Comparison of ENCODE assay signal across 8 cellular contexts in genomic region chr7:151026771-151027727, GRCh38. TPM values are rescaled to one million over a fixed set of nuclear protein-coding genes. Genes with fewer than 3 reads are reported as not detected.
DNase-seq lines count a peak whose midpoint lies in the region; ATAC-seq and TF ChIP-seq lines count a peak whose summit lies in the region.
"Not testable (repeated sequence)": the region's sequence is repeated elsewhere in the genome, so short reads cannot be mapped to it uniquely, and the experiment has no call there.

No MANE protein-coding gene starts in this region.

- not testable (repeated sequence) for H3K27ac ChIP-seq in A673 (ENCODE audit: low read depth, low read length, poor library complexity, severe bottlenecking)
- H3K27ac ChIP-seq in breast epithelium: peak overlapping the region; percentile 82 to 90
- peak overlapping the region; percentile 86 for H3K27ac ChIP-seq in smooth muscle cell (ENCODE audit: low read depth)

- intact Hi-C loops in A673 (cut with micrococcal nuclease; ENCODE audit: unreplicated experiment); breast epithelium (cut with DNase I; ENCODE audit: low total_unique reads); Right ventricle myocardium inferior (cut with DNase I): not testable (repeated sequence)

- not testable (repeated sequence) for H3K9me3 ChIP-seq in A673 (ENCODE audit: low read depth, low read length, poor library complexity, severe bottlenecking); breast epithelium; smooth muscle cell (replicated peaks; ENCODE audit: low read depth)

- DNase-seq in A673 (ENCODE audit: low spot score); activated CD4-positive, alpha-beta memory T cell treated with anti-CD3 and anti-CD28 coated beads, Interleukin-2, amount 10 ng/mL, durations not matched to agents 7 days and 5 days; breast epithelium (ENCODE audit: low spot score in 2 of 2); naive B cell; smooth muscle cell (lab: John Stamatoyannopoulos, UW; ENCODE audit: unreplicated experiment): not testable (repeated sequence)
- peak; percentile 32 for DNase-seq in HT-29 (ENCODE audit: low spot score)
- peak; percentile 83 for DNase-seq in OCI-M2 (lab: John Stamatoyannopoulos, UW; ENCODE audit: unreplicated experiment)
- DNase-seq in Right ventricle myocardium inferior (ENCODE audit: missing footprints): peak; percentile 20

- H3K9me3 Mint-ChIP-seq in activated CD4-positive, alpha-beta memory T cell treated with anti-CD3 and anti-CD28 coated beads, Interleukin-2, amount 10 ng/mL, durations not matched to agents 7 days and 5 days; naive B cell: not testable (repeated sequence)

- peak overlapping the region; percentile 95 for H3K4me3 Mint-ChIP-seq in activated CD4-positive, alpha-beta memory T cell treated with anti-CD3 and anti-CD28 coated beads, Interleukin-2, amount 10 ng/mL, durations not matched to agents 7 days and 5 days
- peak overlapping the region; percentile 80 to 99 (median 96) for H3K4me3 Mint-ChIP-seq in naive B cell

- not testable (repeated sequence) for TF ChIP-seq POLR2A in breast epithelium (IDR thresholded peaks at IDR 0.05)

- ATAC-seq in Right ventricle myocardium inferior; naive B cell (ENCODE audit: low read depth in 2 of 2): not testable (repeated sequence)

- H2AFZ ChIP-seq in smooth muscle cell (ENCODE audit: low read depth): peak overlapping the region; percentile 30

- H3K27me3 Mint-ChIP-seq in activated CD4-positive, alpha-beta memory T cell treated with anti-CD3 and anti-CD28 coated beads, Interleukin-2, amount 10 ng/mL, durations not matched to agents 7 days and 5 days: not testable (repeated sequence)
- H3K27me3 Mint-ChIP-seq in naive B cell: peaks cover 13 to 41% (median 19%) of the 10 kb centered on the region in 3 donors

- peak overlapping the region; percentile 62 for H3K4me3 ChIP-seq in A673 (ENCODE audit: low read depth, low read length, poor library complexity, severe bottlenecking)
- H3K4me3 ChIP-seq in breast epithelium: peak overlapping the region in 2 of 3 donors; percentile 64 to 91
- H3K4me3 ChIP-seq in smooth muscle cell: peak overlapping the region; percentile 61

- WGBS in smooth muscle cell (ENCODE audit: low lambda C conversion rate): 15% methylated on average over 19 of the region's 19 CpGs

- not testable (repeated sequence) for TF ChIP-seq CTCF in A673 (conservative IDR thresholded peaks at IDR 0.05; ENCODE audit: low read depth, low read length); breast epithelium (IDR thresholded peaks at IDR 0.05); smooth muscle cell (IDR thresholded peaks at IDR 0.05; ENCODE audit: borderline replicate concordance, insufficient read depth, poor library complexity, severe bottlenecking)

- POLR2A ChIA-PET in A673 (lab: Charles Lee; ENCODE audit: low non-redundant PET): not testable (repeated sequence)
- POLR2A ChIA-PET in activated CD4-positive, alpha-beta memory T cell treated with anti-CD3 and anti-CD28 coated beads, Interleukin-2, amount 10 ng/mL, durations not matched to agents 7 days and 5 days (lab: Charles Lee): interaction anchor here (1.5 to 2.0 kb wide), 10 partner anchors 10 to 57 kb away, joined by 4 to 50 read pairs (median 8); partner anchors contain the start of genes SLC4A2 and TMUB1

- H3K36me3 ChIP-seq in A673 (ENCODE audit: insufficient read depth, low read length, poor library complexity, severe bottlenecking); breast epithelium; smooth muscle cell (ENCODE audit: low read depth): not testable (repeated sequence)

- peaks cover 17% of the 10 kb centered on the region for H3K79me2 ChIP-seq in smooth muscle cell (ENCODE audit: low read depth)

- H3K9ac ChIP-seq in smooth muscle cell (ENCODE audit: low read depth): peak overlapping the region; percentile 69

- peaks cover 31% of the 10 kb centered on the region for H3K4me1 Mint-ChIP-seq in activated CD4-positive, alpha-beta memory T cell treated with anti-CD3 and anti-CD28 coated beads, Interleukin-2, amount 10 ng/mL, durations not matched to agents 7 days and 5 days
- peaks cover 10 to 33% (median 24%) of the 10 kb centered on the region in 3 donors for H3K4me1 Mint-ChIP-seq in naive B cell

- H3K4me2 ChIP-seq in smooth muscle cell: peak overlapping the region; percentile 82

- H3K27ac Mint-ChIP-seq in activated CD4-positive, alpha-beta memory T cell treated with anti-CD3 and anti-CD28 coated beads, Interleukin-2, amount 10 ng/mL, durations not matched to agents 7 days and 5 days: peak overlapping the region; percentile 85
- peak overlapping the region; percentile 99 to 100 (median 100) for H3K27ac Mint-ChIP-seq in naive B cell

- CTCF ChIA-PET in A673 (lab: Charles Lee): interaction anchor here (0.6 to 1.5 kb wide), 3 partner anchors 8 to 41 kb away, joined by 3 to 6 read pairs (median 5); no protein-coding TSS in a partner anchor
- CTCF ChIA-PET in activated CD4-positive, alpha-beta memory T cell treated with anti-CD3 and anti-CD28 coated beads, Interleukin-2, amount 10 ng/mL, durations not matched to agents 7 days and 5 days (lab: Charles Lee): interaction anchor here (1.0 to 2.1 kb wide), 13 partner anchors 8 to 129 kb away, joined by 3 to 38 read pairs (median 7); no protein-coding TSS in a partner anchor

- BruUV-seq in A673 (replicated peaks; lab: Mats Ljungman, UMichigan): not testable (repeated sequence)

- not testable (repeated sequence) for H4K20me1 ChIP-seq in smooth muscle cell (ENCODE audit: low read depth)

- not testable (repeated sequence) for H3F3A ChIP-seq in smooth muscle cell (ENCODE audit: low read depth)

- not testable (repeated sequence) for H3K27me3 ChIP-seq in A673 (replicated peaks; ENCODE audit: insufficient read depth, low read depth, low read length, poor library complexity); breast epithelium; smooth muscle cell (ENCODE audit: low read depth)

- H3K36me3 Mint-ChIP-seq in activated CD4-positive, alpha-beta memory T cell treated with anti-CD3 and anti-CD28 coated beads, Interleukin-2, amount 10 ng/mL, durations not matched to agents 7 days and 5 days (ENCODE audit: low read depth); naive B cell: not testable (repeated sequence)

- not testable (repeated sequence) for H3K4me1 ChIP-seq in A673 (ENCODE audit: insufficient read depth, low read length, poor library complexity, severe bottlenecking); breast epithelium
- peaks cover 19% of the 10 kb centered on the region for H3K4me1 ChIP-seq in smooth muscle cell (ENCODE audit: low read depth)

RNA-seq across cellular contexts. Expression of gene ABCB8, which starts 1.2 kb away (rescaled TPM):
- total RNA-seq in A673 (2021) (50.9 and 57.6 TPM in 2 replicates), breast epithelium (10 to 100 TPM; 14.7 to 19.3 (median 17.6) TPM), Right ventricle myocardium inferior (24.5 TPM), smooth muscle cell (17.3 and 23.4 TPM in 2 replicates)
- 81.6 and 97.8 TPM in 2 replicates for total RNA-seq in HT-29 (2014; rRNA removed; shearing (Covaris generic))
- 10 to 100 TPM; 51.2 to 53.3 TPM for total RNA-seq in activated CD4-positive, alpha-beta memory T cell treated with anti-CD3 and anti-CD28 coated beads, Interleukin-2, amount 10 ng/mL, durations not matched to agents 7 days and 5 days
- polyA plus RNA-seq in naive B cell (ENCODE audit: low read depth in 6 of 6) (10 to 100 TPM; 18.4 to 32.4 (median 23.4) TPM), smooth muscle cell (24.2 and 27.0 TPM in 2 replicates)

RNA-seq across cellular contexts. Expression of gene ATG9B, which starts 2.8 kb away (rescaled TPM):
- total RNA-seq in A673 (2021) (0.96 and 1.9 TPM in 2 replicates), breast epithelium (1 to 10 TPM in 1 of 3 donors, under 1 TPM in 1, not detected in 1; 0.44 to 2.0 TPM), Right ventricle myocardium inferior (not detected), smooth muscle cell (1.7 and 2.6 TPM in 2 replicates)
- total RNA-seq in HT-29 (2014; rRNA removed; shearing (Covaris generic)): 0.47 and 1.0 TPM in 2 replicates
- total RNA-seq in activated CD4-positive, alpha-beta memory T cell treated with anti-CD3 and anti-CD28 coated beads, Interleukin-2, amount 10 ng/mL, durations not matched to agents 7 days and 5 days: 1 to 10 TPM; 7.9 to 8.6 TPM
- polyA plus RNA-seq in naive B cell (ENCODE audit: low read depth in 6 of 6) (10 to 100 TPM in 2 of 6 donors, 1 to 10 TPM in 4; 7.6 to 14.3 (median 9.6) TPM), smooth muscle cell (6.5 and 16.6 TPM in 2 replicates)

RNA-seq across cellular contexts. Expression of gene ASIC3, which starts 21.3 kb away (rescaled TPM):
- total RNA-seq in A673 (2021) (4.5 and 6.7 TPM in 2 replicates), breast epithelium (1 to 10 TPM; 1.3 to 3.3 (median 2.3) TPM), Right ventricle myocardium inferior (5.5 TPM), smooth muscle cell (2.2 and 2.3 TPM in 2 replicates)
- 1.5 and 2.2 TPM in 2 replicates for total RNA-seq in HT-29 (2014; rRNA removed; shearing (Covaris generic))
- 1 to 10 TPM; 5.5 to 6.2 TPM for total RNA-seq in activated CD4-positive, alpha-beta memory T cell treated with anti-CD3 and anti-CD28 coated beads, Interleukin-2, amount 10 ng/mL, durations not matched to agents 7 days and 5 days
- polyA plus RNA-seq in naive B cell (ENCODE audit: low read depth in 6 of 6) (not detected), smooth muscle cell (2.0 and 4.7 TPM in 2 replicates)

RNA-seq across cellular contexts. Expression of gene CDK5, which starts 30.6 kb away (rescaled TPM):
- total RNA-seq in A673 (2021): 21.1 and 25.7 TPM in 2 replicates
- total RNA-seq in HT-29 (2014; rRNA removed; shearing (Covaris generic)): 43.6 and 62.6 TPM in 2 replicates
- total RNA-seq in activated CD4-positive, alpha-beta memory T cell treated with anti-CD3 and anti-CD28 coated beads, Interleukin-2, amount 10 ng/mL, durations not matched to agents 7 days and 5 days: 10 to 100 TPM; 17.6 to 18.2 TPM
- 1 to 10 TPM; 5.2 to 8.8 (median 8.6) TPM for total RNA-seq in breast epithelium
- 6.7 TPM for total RNA-seq in Right ventricle myocardium inferior
- 10 to 100 TPM in 3 of 6 donors, 1 to 10 TPM in 3; 7.3 to 10.5 (median 9.6) TPM for polyA plus RNA-seq in naive B cell (ENCODE audit: low read depth in 6 of 6)
- 18.6 and 22.1 TPM in 2 replicates for total RNA-seq in smooth muscle cell
- 36.4 and 50.1 TPM in 2 replicates for polyA plus RNA-seq in smooth muscle cell

RNA-seq across cellular contexts. Expression of gene SLC4A2, which starts 32.3 kb away (rescaled TPM):
- total RNA-seq in A673 (2021): 213 and 222 TPM in 2 replicates
- 851 and 1,005 TPM in 2 replicates for total RNA-seq in HT-29 (2014; rRNA removed; shearing (Covaris generic))
- 100 to 1,000 TPM in 1 of 2 experiments, 10 to 100 TPM in 1; 94.6 to 109 TPM for total RNA-seq in activated CD4-positive, alpha-beta memory T cell treated with anti-CD3 and anti-CD28 coated beads, Interleukin-2, amount 10 ng/mL, durations not matched to agents 7 days and 5 days
- 100 to 1,000 TPM in 1 of 3 donors, 10 to 100 TPM in 2; 83.2 to 101 (median 92.8) TPM for total RNA-seq in breast epithelium
- 61.2 TPM for total RNA-seq in Right ventricle myocardium inferior
- 10 to 100 TPM in 3 of 6 donors, 1 to 10 TPM in 3; 8.5 to 17.1 (median 12.2) TPM for polyA plus RNA-seq in naive B cell (ENCODE audit: low read depth in 6 of 6)
- 42.3 and 89.3 TPM in 2 replicates for total RNA-seq in smooth muscle cell
- 96.4 and 104 TPM in 2 replicates for polyA plus RNA-seq in smooth muscle cell
